Comparison of ENCODE assay signal across 27 cellular contexts in genomic region chr12:63403256-63403655, GRCh38.
"Had no signal": no experiment of that assay in that cellular context is flagged by ENCODE, and none has a peak within 500 bp of the region (broad histone marks: within the 10 kb centered on the region; RNA-seq: fewer than 3 reads in every experiment).

No MANE protein-coding gene starts in this region.

- DNase-seq: activated B cell treated with CpG ODN at 0.5 μM for 24 hours; activated CD4-positive, alpha-beta memory T cell treated with anti-CD3 and anti-CD28 coated beads, Interleukin-2, amount 10 ng/mL, durations not matched to agents 7 days and 5 days; activated CD4-positive, alpha-beta T cell treated with anti-CD3 and anti-CD28 coated beads for 48 hours; activated CD4-positive, alpha-beta T cell treated with anti-CD3 and anti-CD28 coated beads, Interleukin-2, amount 10 ng/mL, durations not matched to agents 7 days and 5 days; activated CD4-positive, alpha-beta T cell treated with anti-CD3 and anti-CD28 coated beads, Interleukin-2, amount 50 U/mL, for 48 hours; activated CD4-positive, CD25-positive, alpha-beta regulatory T cell treated with anti-CD3 and anti-CD28 coated beads, Interleukin-2, amount 50 U/mL, for 72 hours; activated CD8-positive, alpha-beta memory T cell treated with anti-CD3 and anti-CD28 coated beads for 24 hours; activated CD8-positive, alpha-beta memory T cell treated with anti-CD3 and anti-CD28 coated beads, Interleukin-2, amount 10 ng/mL, durations not matched to agents 7 days and 5 days; activated CD8-positive, alpha-beta memory T cell treated with anti-CD3 and anti-CD28 coated beads, Interleukin-2, amount 50 U/mL, for 48 hours; activated CD8-positive, alpha-beta T cell treated with anti-CD3 and anti-CD28 coated beads, Interleukin-2, amount 10 ng/mL, durations not matched to agents 7 days and 5 days; activated effector memory CD4-positive, alpha-beta T cell treated with Interleukin-2 at 50 U/mL for 16 hours; activated gamma-delta T cell; activated naive CD4-positive, alpha-beta T cell treated with anti-CD3 and anti-CD28 coated beads, Interleukin-2, amount 10 ng/mL, durations not matched to agents 7 days and 5 days; activated naive CD4-positive, alpha-beta T cell treated with Interleukin-2 at 50 U/mL for 16 hours; activated naive CD8-positive, alpha-beta T cell treated with anti-CD3 and anti-CD28 coated beads, Interleukin-2, amount 10 ng/mL, durations not matched to agents 7 days and 5 days; activated naive CD8-positive, alpha-beta T cell treated with anti-CD3 and anti-CD28 coated beads, Interleukin-2, amount 50 U/mL, for 24 hours; activated T-cell treated with anti-CD3 and anti-CD28 coated beads, Interleukin-2, amount 50 U/mL, for 24 hours; activated T-cell treated with anti-CD3 and anti-CD28 coated beads, Interleukin-2, amount 50 U/mL, for 48 hours; amygdala; anterior cingulate cortex; caudate nucleus; cerebellar nuclear complex; T-helper 2 cell; T-helper 9 cell had no signal

- H3K27me3 ChIP-seq: ascending aorta, cardiac muscle cell had no signal

- H3K9me3 ChIP-seq: ascending aorta had no signal

- H3K27ac ChIP-seq: ascending aorta, cardiac muscle cell, VCaP had no signal

- H3K4me3 ChIP-seq: ascending aorta, cardiac muscle cell had no signal

- H3K36me3 ChIP-seq: ascending aorta, cardiac muscle cell had no signal

- ATAC-seq: activated CD8-positive, alpha-beta memory T cell treated with anti-CD3 and anti-CD28 coated beads, Interleukin-2, amount 10 ng/mL, durations not matched to agents 7 days and 5 days; activated CD8-positive, alpha-beta T cell treated with anti-CD3 and anti-CD28 coated beads, Interleukin-2, amount 10 ng/mL, durations not matched to agents 7 days and 5 days; activated naive CD8-positive, alpha-beta T cell treated with anti-CD3 and anti-CD28 coated beads, Interleukin-2, amount 50 U/mL, for 24 hours had no signal

- H3K4me1 ChIP-seq: ascending aorta had no signal
